Comparison of ENCODE assay signal across 15 cellular contexts in genomic region chr4:41319553-41319952, GRCh38.
DNase-seq lines count a peak whose midpoint lies in the region; ATAC-seq, FAIRE-seq and TF ChIP-seq lines count a peak whose summit lies in the region.
"Had no signal": no experiment of that assay in that cellular context is flagged by ENCODE, and none has a peak within 500 bp of the region (broad histone marks: within the 10 kb centered on the region; RNA-seq: fewer than 3 reads in every experiment).

No MANE protein-coding gene starts in this region.

- 17% methylated on average over 5 of the region's 5 CpGs for WGBS in SK-N-SH (ENCODE audit: low lambda C conversion rate)

- no peaks in the 10 kb centered on the region for H3K9me2 ChIP-seq in SK-N-SH

- TF ChIP-seq EP300 in SK-N-SH (IDR thresholded peaks at IDR 0.05; ENCODE audit: borderline replicate concordance in 1 of 2, low read depth in 1 of 2, low read length in 1 of 2): no peak

- TF ChIP-seq RAD21 in SK-N-SH (IDR thresholded peaks at IDR 0.05; ENCODE audit: low read length): no peak

- no peak for TF ChIP-seq CTCF in SK-N-SH (IDR thresholded peaks at IDR 0.05)
- TF ChIP-seq CTCF in keratinocyte (optimal IDR thresholded peaks at IDR 0.05 in 1 of 3, IDR thresholded peaks at IDR 0.05 in 1 of 3, conservative IDR thresholded peaks at IDR 0.05 in 1 of 3; ENCODE audit: extremely low read depth in 1 of 3, insufficient read depth in 2 of 3, low read length in 3 of 3): no peak

- dilution Hi-C loops in keratinocyte (cut with MboI; ENCODE audit: extremely low pct_ligation_motif_present, low sequenced_read_pairs): no loop called here

- no peak overlapping the region for H2AFZ ChIP-seq in SK-N-SH (ENCODE audit: low read depth)
- H2AFZ ChIP-seq in keratinocyte (ENCODE audit: control insufficient read depth, low read length): no peak overlapping the region

- FAIRE-seq in keratinocyte (lab: Jason Lieb, UNC): no peak
- no peak for FAIRE-seq in urothelium cell line (lab: Jason Lieb, UNC)
- FAIRE-seq: D721Med had no signal

- H3K27me3 ChIP-seq in SK-N-SH (ENCODE audit: insufficient read depth) (no peaks in the 10 kb centered on the region), keratinocyte (ENCODE audit: control insufficient read depth, extremely low read depth, insufficient read depth, low read length) (no peaks in the 10 kb centered on the region)

- no peaks in the 10 kb centered on the region for H3F3A ChIP-seq in SK-N-SH (replicated peaks; ENCODE audit: insufficient read depth)

- no peaks in the 10 kb centered on the region for H3K9me1 ChIP-seq in keratinocyte (ENCODE audit: control insufficient read depth, extremely low read depth, insufficient read depth, low read length)

- H3K9ac ChIP-seq in SK-N-SH: no peak overlapping the region
- H3K9ac ChIP-seq in keratinocyte (ENCODE audit: control insufficient read depth, extremely low read depth, insufficient read depth, low read length): no peak overlapping the region

- H3K4me2 ChIP-seq in SK-N-SH (no peak overlapping the region), keratinocyte (ENCODE audit: control insufficient read depth, extremely low read depth, insufficient read depth, low read depth, low read length) (peak overlapping the region; percentile 25)

- CTCF ChIA-PET in SK-N-SH (lab: Yijun Ruan, JAX): interaction anchor here (0.9 to 2.0 kb wide), 3 partner anchors 325 to 373 kb away, joined by 5 to 6 read pairs (median 6); no protein-coding TSS in a partner anchor

- no peaks in the 10 kb centered on the region for H3K9me3 ChIP-seq in SK-N-SH
- no peaks in the 10 kb centered on the region for H3K9me3 ChIP-seq in keratinocyte (ENCODE audit: control insufficient read depth, low read depth, low read length)

- H4K20me1 ChIP-seq in SK-N-SH (ENCODE audit: insufficient read depth) (no peaks in the 10 kb centered on the region), keratinocyte (ENCODE audit: control insufficient read depth, extremely low read depth, insufficient read depth, low read length) (no peaks in the 10 kb centered on the region)

- H3K36me3 ChIP-seq in SK-N-SH (replicated peaks in 1 of 2; ENCODE audit: control insufficient read depth in 1 of 2, insufficient read depth in 2 of 2, low read length in 1 of 2) (no peaks in the 10 kb centered on the region), keratinocyte (ENCODE audit: control insufficient read depth in 2 of 2, extremely low read depth in 1 of 2, insufficient read depth in 2 of 2, low read length in 2 of 2) (no peaks in the 10 kb centered on the region)

- POLR2A ChIA-PET in SK-N-SH (lab: Yijun Ruan, JAX): interaction anchor here (0.6 kb wide), 1 partner anchor 63 kb away, joined by 3 read pairs; the partner anchor contains the start of gene UCHL1

- H3K4me3 ChIP-seq in SK-N-SH (ENCODE audit: low read depth in 2 of 2, low read length in 1 of 2): no peak overlapping the region
- no peak overlapping the region for H3K4me3 ChIP-seq in keratinocyte (ENCODE audit: control insufficient read depth in 2 of 3, extremely low read depth in 1 of 3, insufficient read depth in 2 of 3, low read depth in 1 of 3, low read length in 3 of 3)

- no peaks in the 10 kb centered on the region for H3K4me1 ChIP-seq in SK-N-SH (ENCODE audit: control insufficient read depth in 1 of 2, insufficient read depth in 2 of 2, low read depth in 1 of 2, low read length in 1 of 2)
- peaks cover 14% of the 10 kb centered on the region for H3K4me1 ChIP-seq in keratinocyte (ENCODE audit: control insufficient read depth, extremely low read depth, insufficient read depth, low read length)

- ATAC-seq in HG02623 (IDR thresholded peaks at IDR 0.05; ENCODE audit: unreplicated experiment): no peak
- no peak for ATAC-seq in GM19023 (IDR thresholded peaks at IDR 0.05; ENCODE audit: unreplicated experiment)

- H3K27ac ChIP-seq in SK-N-SH (ENCODE audit: low read depth in 2 of 2, low read length in 1 of 2): no peak overlapping the region
- H3K27ac ChIP-seq in keratinocyte (ENCODE audit: control insufficient read depth, insufficient read depth, low read length): no peak overlapping the region
- H3K27ac ChIP-seq: HL-60 had no signal

- H3K79me2 ChIP-seq in SK-N-SH (ENCODE audit: insufficient read depth) (no peaks in the 10 kb centered on the region), keratinocyte (ENCODE audit: control insufficient read depth, insufficient read depth, low read length) (no peaks in the 10 kb centered on the region)

- DNase-seq in SIG-M5 treated with dmso at 0.1 percent for 504 hours (lab: John Stamatoyannopoulos, UW; ENCODE audit: unreplicated experiment) (peak; percentile 35), SIG-M5 (lab: John Stamatoyannopoulos, UW) (no peak), SK-N-SH (no peak), keratinocyte (ENCODE audit: low read depth, low spot score) (no peak), urothelium cell line (ENCODE audit: low spot score) (peak; percentile 53), nucleus accumbens (lab: John Stamatoyannopoulos, UW) (no peak)
- DNase-seq: ACHN; activated CD8-positive, alpha-beta memory T cell treated with anti-CD3 and anti-CD28 coated beads, Interleukin-2, amount 50 U/mL, for 4 hours; activated naive CD8-positive, alpha-beta T cell treated with anti-CD3 and anti-CD28 coated beads, Interleukin-2, amount 10 ng/mL, durations not matched to agents 7 days and 5 days; Right ventricle myocardium superior; stimulated activated CD8-positive, alpha-beta memory T cell treated with anti-CD3 and anti-CD28 coated beads, Interleukin-4, amount 100 ng/mL, for 48 hours had no signal

TF ChIP-seq in SK-N-SH, 30 proteins besides CTCF, POLR2A, EP300 and RAD21:
- TF ChIP-seq TCF12 (IDR thresholded peaks at IDR 0.05) (0 out of 2 replicates have a peak, but pooled peaks have one; percentile 5), JUND (IDR thresholded peaks at IDR 0.05) (no peak)

Comparison
In these comparisons a context has a peak if more than half of its experiments do, and no peak if none do; other contexts are left out.
1. DNase-seq: peak in SIG-M5 treated with dmso at 0.1 percent for 504 hours (single experiment) and urothelium cell line (single experiment); none in SIG-M5 (single experiment), SK-N-SH (single experiment), keratinocyte (single experiment) and nucleus accumbens (0 of 56).